In the genomic region with DNA sequence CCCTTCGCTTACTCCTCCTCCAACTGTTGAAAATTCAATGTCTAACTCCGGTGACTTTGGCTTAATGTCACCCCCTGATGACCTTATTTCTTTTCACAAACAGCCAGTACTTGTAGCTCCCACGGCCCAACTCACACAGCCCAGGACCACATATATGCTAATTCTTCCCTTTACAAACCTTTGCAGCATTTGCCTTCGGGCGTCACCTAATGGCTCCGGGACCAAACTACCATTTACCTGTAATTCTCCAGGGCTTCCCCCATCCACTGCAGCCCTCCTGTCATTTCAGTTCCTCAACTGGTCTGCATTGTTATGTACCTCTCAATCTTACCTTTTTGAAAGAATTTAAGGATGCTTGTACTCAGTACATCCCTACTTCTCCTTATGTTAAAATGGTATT, we compare ENCODE assay signal across 29 cellular contexts. TPM values are rescaled to one million over a fixed set of nuclear protein-coding genes. Genes with fewer than 3 reads are reported as not detected.
"Had no signal": no experiment of that assay in that cellular context is flagged by ENCODE, and none has a peak within 500 bp of the region (broad histone marks: within the 10 kb centered on the region; RNA-seq: fewer than 3 reads in every experiment).

No MANE protein-coding gene starts in this region.

- H3K27ac ChIP-seq: PC-9, Peyer's patch, SJCRH30 had no signal

- DNase-seq: IMR-90; Karpas-422; KG1; MG63; NCI-H1092; NCI-H1105 treated with DMSO at 0.1 percent for 48 hours; NCI-H1417 treated with DMSO at 0.1 percent for 48 hours; NCI-H146; NCI-H1694 treated with DMSO at 0.1 percent for 48 hours; NCI-H1930; NCI-H2081; NCI-H2171; NCI-H226; NCI-H446; NCI-H510A; NCI-H526; NCI-H748 treated with DMSO at 0.1 percent for 48 hours; NK-92 treated with Interleukin-12 subunit alpha and Interleukin-12 subunit beta, amount 100 ng/mL, for 24 hours; OCI-M1; PC-9; Peyer's patch; SHP77 treated with DMSO at 0.1 percent for 48 hours; SJCRH30; T-helper 1 cell had no signal

- H2AFZ ChIP-seq: PC-9 had no signal

- H3K4me1 ChIP-seq: Peyer's patch, SJCRH30 had no signal

- H3K4me2 ChIP-seq: PC-9 had no signal

- H3K36me3 ChIP-seq: MG63, Peyer's patch, SJCRH30 had no signal

- H3K27me3 ChIP-seq: MG63, Peyer's patch, SJCRH30 had no signal

- H3K9me3 ChIP-seq: MG63, Peyer's patch, SJCRH30 had no signal

- ATAC-seq: HepG2, Right ventricle myocardium inferior, SK-N-SH treated with all-trans-retinoic acid at 6 μM for 48 hours had no signal

- H3K4me3 ChIP-seq: MG63, PC-9, Peyer's patch, SJCRH30 had no signal

RNA-seq across cellular contexts. Expression of a gene that starts 29.8 kb away (rescaled TPM):
- total RNA-seq: HepG2, HT1080, IMR-90, PC-9, Peyer's patch, Right ventricle myocardium inferior, RPMI7951, SJCRH30 had no signal
- polyA plus RNA-seq: HepG2, IMR-90 had no signal

RNA-seq across cellular contexts. Expression of a gene that starts 47.2 kb away (rescaled TPM):
- total RNA-seq: HepG2, HT1080, IMR-90, PC-9, Peyer's patch, Right ventricle myocardium inferior, RPMI7951, SJCRH30 had no signal
- polyA plus RNA-seq: HepG2, IMR-90 had no signal
